Comparison of ENCODE assay signal across 8 cellular contexts in the genomic region with DNA sequence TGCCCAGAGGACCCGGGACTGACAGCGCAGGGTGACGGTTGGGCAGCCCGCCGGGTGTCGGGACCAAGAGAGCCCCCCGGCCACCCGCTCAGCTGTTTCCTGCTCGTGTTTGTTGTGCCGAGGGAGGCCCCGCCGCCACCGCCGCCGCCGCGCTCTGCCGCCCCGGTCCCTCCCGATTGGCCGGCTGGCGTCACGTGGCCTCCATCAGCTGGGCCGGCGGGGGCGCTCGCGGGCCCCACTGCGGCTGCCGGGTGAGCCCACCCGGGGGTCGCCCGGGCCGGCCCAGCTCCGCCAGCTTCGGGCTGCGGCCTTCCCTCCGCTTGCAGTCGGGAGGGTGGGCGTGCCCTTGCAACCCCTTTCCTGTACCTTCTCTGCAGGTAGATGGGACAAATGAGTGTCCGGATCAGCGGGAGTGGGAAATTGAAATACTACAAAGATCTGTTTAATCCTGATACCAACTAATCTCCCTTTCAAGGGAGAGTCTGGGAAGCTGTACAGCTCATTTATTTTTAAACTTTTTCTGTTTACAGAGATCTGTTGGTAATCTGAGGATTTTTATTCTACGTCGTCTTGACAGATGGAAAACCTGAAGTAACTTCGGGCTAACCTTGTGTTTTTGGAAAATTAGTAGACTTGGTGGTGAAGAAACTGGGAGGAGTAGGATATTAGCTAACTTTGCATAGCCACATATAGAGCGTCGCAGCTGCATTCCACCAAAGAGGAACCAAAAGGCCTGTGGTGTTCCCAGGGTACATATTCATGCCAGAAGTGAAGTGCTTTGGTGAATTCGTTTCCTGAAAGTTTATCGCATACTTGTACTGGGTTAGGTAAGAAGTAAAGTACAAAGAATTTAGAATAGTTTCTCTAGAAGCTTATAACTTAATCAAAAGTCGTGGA. TPM values are rescaled to one million over a fixed set of nuclear protein-coding genes. Genes with fewer than 3 reads are reported as not detected.
DNase-seq lines count a peak whose midpoint lies in the region; ATAC-seq and TF ChIP-seq lines count a peak whose summit lies in the region.

No MANE protein-coding gene starts in this region.

- H3K4me2 ChIP-seq in osteoblast (ENCODE audit: insufficient read depth, low read length): peak overlapping the region; percentile 86

- DNase-seq in CD14-positive monocyte (ENCODE audit: low spot score) (peak; percentile 72), SK-MEL-5 (ENCODE audit: low read depth, low spot score) (peak; percentile 69), glutamatergic neuron (peak; percentile 93), osteoblast (ENCODE audit: insufficient read length, low spot score, missing footprints) (peak; percentile 99), thoracic aorta (ENCODE audit: low spot score) (peak; percentile 29)

- H3K4me3 Mint-ChIP-seq in CD14-positive monocyte (peak overlapping the region; percentile 83 to 95), IgD-negative memory B cell (peak overlapping the region; percentile 82 to 95 (median 92)), glutamatergic neuron (ENCODE audit: unreplicated experiment) (peak overlapping the region; percentile 95)
- H3K4me3 Mint-ChIP-seq in activated naive CD4-positive, alpha-beta T cell treated with anti-CD3 and anti-CD28 coated beads, Interleukin-2, amount 50 U/mL, for 24 hours: peak overlapping the region; percentile 85

- in situ Hi-C loops in SK-MEL-5 (cut with HindIII; ENCODE audit: low pct_unique_long_range_greater_than_20kb, low sequenced_read_pairs): no loop called here

- peaks cover 17% of the 10 kb centered on the region for H3K4me1 ChIP-seq in osteoblast (ENCODE audit: insufficient read depth, low read length)
- peaks cover 40 to 46% of the 10 kb centered on the region in 2 donors for H3K4me1 ChIP-seq in thoracic aorta (ENCODE audit: control insufficient read depth in 1 of 2, low read depth in 2 of 2)

- peak overlapping the region; percentile 50 for H3K27ac ChIP-seq in osteoblast (ENCODE audit: low read depth, low read length)
- peak overlapping the region; percentile 95 to 97 for H3K27ac ChIP-seq in thoracic aorta

- peak; percentile 19 for ATAC-seq in GM19452 (IDR thresholded peaks at IDR 0.05; ENCODE audit: unreplicated experiment)
- peak; percentile 33 for ATAC-seq in thoracic aorta (ENCODE audit: insufficient number of reproducible peaks, low FRiP score, low read depth)

- H3K4me1 Mint-ChIP-seq in CD14-positive monocyte: peaks cover 40% of the 10 kb centered on the region
- peaks cover 43 to 46% (median 46%) of the 10 kb centered on the region in 3 donors for H3K4me1 Mint-ChIP-seq in IgD-negative memory B cell
- peaks cover 75% of the 10 kb centered on the region for H3K4me1 Mint-ChIP-seq in activated naive CD4-positive, alpha-beta T cell treated with anti-CD3 and anti-CD28 coated beads, Interleukin-2, amount 50 U/mL, for 24 hours
- H3K4me1 Mint-ChIP-seq in glutamatergic neuron (ENCODE audit: low read depth, unreplicated experiment): peaks cover 23% of the 10 kb centered on the region

- H3K27me3 ChIP-seq in osteoblast (ENCODE audit: insufficient read depth, low read length) (peaks cover 2% of the 10 kb centered on the region), thoracic aorta (replicated peaks; ENCODE audit: insufficient read depth) (no peaks in the 10 kb centered on the region)

- peaks cover 32% of the 10 kb centered on the region for H4K20me1 ChIP-seq in osteoblast (ENCODE audit: insufficient read depth, low read length)

- TF ChIP-seq CTCF in CD14-positive monocyte (IDR thresholded peaks at IDR 0.05) (peak; percentile 74), glutamatergic neuron (IDR thresholded peaks at IDR 0.05; ENCODE audit: partially characterized antibody, unreplicated experiment) (peak; percentile 42), osteoblast (IDR thresholded peaks at IDR 0.05; ENCODE audit: extremely low read depth, low read depth, low read length) (peak; percentile 25), thoracic aorta (IDR thresholded peaks at IDR 0.05) (peak; percentile 30)

- peaks cover 55% of the 10 kb centered on the region for H3K79me2 ChIP-seq in osteoblast (ENCODE audit: insufficient read depth, low read length)

- H3K36me3 ChIP-seq in osteoblast (ENCODE audit: insufficient read depth, low read length): peaks cover 12% of the 10 kb centered on the region
- H3K36me3 ChIP-seq in thoracic aorta: no peaks in the 10 kb centered on the region

- H3K27ac Mint-ChIP-seq in CD14-positive monocyte (peak overlapping the region; percentile 93 to 97 (median 95)), IgD-negative memory B cell (peak overlapping the region; percentile 94 to 98 (median 97)), glutamatergic neuron (ENCODE audit: unreplicated experiment) (peak overlapping the region; percentile 92)
- H3K27ac Mint-ChIP-seq in activated naive CD4-positive, alpha-beta T cell treated with anti-CD3 and anti-CD28 coated beads, Interleukin-2, amount 50 U/mL, for 24 hours: peak overlapping the region; percentile 77

- H3K4me3 ChIP-seq in osteoblast (ENCODE audit: insufficient read depth, low read length) (peak overlapping the region; percentile 91), thoracic aorta (peak overlapping the region; percentile 95)

- H3K9me3 Mint-ChIP-seq in CD14-positive monocyte: peaks cover 0 to 2% (median 0%) of the 10 kb centered on the region in 7 donors
- no peaks in the 10 kb centered on the region for H3K9me3 Mint-ChIP-seq in IgD-negative memory B cell
- no peaks in the 10 kb centered on the region for H3K9me3 Mint-ChIP-seq in activated naive CD4-positive, alpha-beta T cell treated with anti-CD3 and anti-CD28 coated beads, Interleukin-2, amount 50 U/mL, for 24 hours
- H3K9me3 Mint-ChIP-seq in glutamatergic neuron (ENCODE audit: unreplicated experiment): peaks cover 10% of the 10 kb centered on the region

- H2AFZ ChIP-seq in osteoblast (ENCODE audit: low read length): peak overlapping the region; percentile 73

- H3K9me3 ChIP-seq in osteoblast (ENCODE audit: low read depth, low read length): no peaks in the 10 kb centered on the region
- H3K9me3 ChIP-seq in thoracic aorta: no peaks in the 10 kb centered on the region

- H3K36me3 Mint-ChIP-seq in CD14-positive monocyte (peaks cover 33 to 43% of the 10 kb centered on the region in 2 donors), IgD-negative memory B cell (peaks cover 2% of the 10 kb centered on the region), glutamatergic neuron (ENCODE audit: unreplicated experiment) (no peaks in the 10 kb centered on the region)
- H3K36me3 Mint-ChIP-seq in activated naive CD4-positive, alpha-beta T cell treated with anti-CD3 and anti-CD28 coated beads, Interleukin-2, amount 50 U/mL, for 24 hours: peaks cover 8% of the 10 kb centered on the region

- H3K27me3 Mint-ChIP-seq in CD14-positive monocyte (ENCODE audit: low read depth in 3 of 3) (peaks cover 0 to 2% (median 0%) of the 10 kb centered on the region in 3 donors), IgD-negative memory B cell (no peaks in the 10 kb centered on the region), glutamatergic neuron (ENCODE audit: unreplicated experiment) (peaks cover 6% of the 10 kb centered on the region)
- H3K27me3 Mint-ChIP-seq in activated naive CD4-positive, alpha-beta T cell treated with anti-CD3 and anti-CD28 coated beads, Interleukin-2, amount 50 U/mL, for 24 hours: no peaks in the 10 kb centered on the region

- intact Hi-C loops in CD14-positive monocyte (cut with micrococcal nuclease): no loop called here

RNA-seq across cellular contexts. Expression of a gene that starts 1.2 kb away (rescaled TPM):
- polyA plus RNA-seq in CD14-positive monocyte: 100 to 1,000 TPM; 231 to 235 TPM
- 194 TPM for polyA plus RNA-seq in IgD-negative memory B cell
- 53.6 and 69.3 TPM in 2 replicates for total RNA-seq in SK-MEL-5 (2014; rRNA removed; shearing (Covaris generic))
- polyA plus RNA-seq in SK-MEL-5 (2015; cell fraction: cytosol; rRNA removed): 52.6 and 55.5 TPM in 2 replicates
- polyA plus RNA-seq in SK-MEL-5 (2015; cell fraction: nucleus; rRNA removed): 40.4 and 50.6 TPM in 2 replicates
- 71.5 TPM for total RNA-seq in glutamatergic neuron (ENCODE audit: unreplicated experiment)
- total RNA-seq in osteoblast: 92.3 and 94.6 TPM in 2 replicates
- 100 to 1,000 TPM in 1 of 2 donors, 10 to 100 TPM in 1; 83.9 to 103 TPM for total RNA-seq in thoracic aorta

Comparison
In these comparisons a context has a peak if more than half of its experiments do, and no peak if none do; other contexts are left out.
1. Peak in every context shown above with its lines: DNase-seq, ATAC-seq, H3K4me3 ChIP-seq and H3K27ac ChIP-seq.
2. DNase-seq: peak in every context shown above with its lines; median percentile 99 in osteoblast; 93 in glutamatergic neuron; 72 in CD14-positive monocyte; 69 in SK-MEL-5; 29 in thoracic aorta.